8 cellular contexts compared by ENCODE assay signal in the genomic region with DNA sequence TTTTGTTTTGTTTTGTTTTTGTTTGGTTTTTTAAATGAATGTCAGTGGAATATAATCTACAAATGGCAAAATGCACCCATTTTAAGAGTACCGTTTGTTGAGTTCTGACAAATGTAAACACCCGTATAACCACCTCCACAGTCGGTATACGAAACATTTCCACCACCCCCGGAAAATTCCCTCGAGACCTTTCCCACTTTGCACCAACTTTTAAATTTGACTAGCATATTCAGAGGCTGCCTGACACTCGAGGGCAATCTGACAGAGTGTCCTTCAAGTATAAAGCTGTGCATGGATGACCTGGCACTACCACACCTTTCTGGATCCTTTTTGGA. TPM values are rescaled to one million over a fixed set of nuclear protein-coding genes. Genes with fewer than 3 reads are reported as not detected.
A peak's percentile ranks its signal among the peaks of the same experiment; 100 is the strongest.
DNase-seq lines count a peak whose midpoint lies in the region; ATAC-seq, FAIRE-seq and TF ChIP-seq lines count a peak whose summit lies in the region.

No MANE protein-coding gene starts in this region.

- H3K9ac ChIP-seq in MM.1S (ENCODE audit: low read length): no peak overlapping the region

- H3K4me2 ChIP-seq in MM.1S (ENCODE audit: low read depth, low read length): peak overlapping the region; percentile 92

- peak overlapping the region; percentile 80; the same call in 1 of the 2 replicates for H2AFZ ChIP-seq in MM.1S (ENCODE audit: low read length)

- H3K36me3 Mint-ChIP-seq in CD4-positive, CD25-positive, alpha-beta regulatory T cell: peaks cover 8% of the 10 kb centered on the region
- no peaks in the 10 kb centered on the region for H3K36me3 Mint-ChIP-seq in neural crest cell (ENCODE audit: low read depth)

- H3K27ac ChIP-seq in CD4-positive, CD25-positive, alpha-beta regulatory T cell (ENCODE audit: insufficient read depth, low read length, poor library complexity, severe bottlenecking): peak overlapping the region; percentile 81
- H3K27ac ChIP-seq in MM.1S (ENCODE audit: low read length) (no peak overlapping the region), coronary artery (peak overlapping the region in 1 of 2 donors; percentile 20)

- FAIRE-seq in urothelium cell line (lab: Jason Lieb, UNC): no peak

- peaks cover 41% of the 10 kb centered on the region for H3K4me1 ChIP-seq in CD4-positive, CD25-positive, alpha-beta regulatory T cell (ENCODE audit: control insufficient read depth, insufficient read depth, low read length, poor library complexity, severe bottlenecking)
- H3K4me1 ChIP-seq in MM.1S (ENCODE audit: low read length): peaks cover 27% of the 10 kb centered on the region

- no peaks in the 10 kb centered on the region for H3K27me3 Mint-ChIP-seq in CD4-positive, CD25-positive, alpha-beta regulatory T cell
- peaks cover 32% of the 10 kb centered on the region for H3K27me3 Mint-ChIP-seq in neural crest cell (ENCODE audit: low read depth)

- no peaks in the 10 kb centered on the region for H3K9me2 ChIP-seq in MM.1S (replicated peaks; ENCODE audit: insufficient read depth, low read length)

- H3F3A ChIP-seq in MM.1S (ENCODE audit: insufficient read depth, low read length): peaks cover 22% of the 10 kb centered on the region

- H3K36me3 ChIP-seq in CD4-positive, CD25-positive, alpha-beta regulatory T cell (ENCODE audit: control insufficient read depth, insufficient read depth, low read length): no peaks in the 10 kb centered on the region
- no peaks in the 10 kb centered on the region for H3K36me3 ChIP-seq in MM.1S (replicated peaks; ENCODE audit: insufficient read depth, low read length)

- TF ChIP-seq CTCF in MM.1S (IDR thresholded peaks at IDR 0.05; ENCODE audit: low read length): no peak; the same call in 1 of the 2 replicates
- no peak for TF ChIP-seq CTCF in coronary artery (IDR thresholded peaks at IDR 0.05)
- TF ChIP-seq CTCF in neural crest cell (conservative IDR thresholded peaks at IDR 0.05): peak; percentile 9

- peaks cover 0 to 3% (median 0%) of the 10 kb centered on the region in 7 donors for H3K9me3 Mint-ChIP-seq in CD4-positive, CD25-positive, alpha-beta regulatory T cell
- no peaks in the 10 kb centered on the region for H3K9me3 Mint-ChIP-seq in neural crest cell

- peaks cover 11% of the 10 kb centered on the region; the same call in 1 of the 2 replicates for H3K79me2 ChIP-seq in MM.1S (ENCODE audit: low read length)

- H3K4me1 Mint-ChIP-seq in CD4-positive, CD25-positive, alpha-beta regulatory T cell: peaks cover 14 to 37% (median 27%) of the 10 kb centered on the region in 4 donors
- peaks cover 28% of the 10 kb centered on the region for H3K4me1 Mint-ChIP-seq in neural crest cell

- no peaks in the 10 kb centered on the region for H3K9me3 ChIP-seq in CD4-positive, CD25-positive, alpha-beta regulatory T cell (ENCODE audit: control insufficient read depth in 2 of 2, low read length in 2 of 2)
- H3K9me3 ChIP-seq in MM.1S (replicated peaks; ENCODE audit: insufficient read depth, low read length): no peaks in the 10 kb centered on the region

- peak overlapping the region; percentile 81 for H3K4me3 ChIP-seq in CD4-positive, CD25-positive, alpha-beta regulatory T cell (ENCODE audit: low read depth, low read length)
- H3K4me3 ChIP-seq in MM.1S (ENCODE audit: low read length): peak overlapping the region; percentile 87; the same call in 1 of the 2 replicates
- peak overlapping the region; percentile 77 for H3K4me3 ChIP-seq in coronary artery

- peak overlapping the region in 2 of 3 donors; percentile 88 to 99 for H3K27ac Mint-ChIP-seq in CD4-positive, CD25-positive, alpha-beta regulatory T cell
- H3K27ac Mint-ChIP-seq in neural crest cell (ENCODE audit: unreplicated experiment): no peak overlapping the region

- ATAC-seq in CD4-positive, CD25-positive, alpha-beta regulatory T cell (ENCODE audit: low read depth in 2 of 2): no peak
- no peak for ATAC-seq in GM21381 (IDR thresholded peaks at IDR 0.05; ENCODE audit: unreplicated experiment)

- no peaks in the 10 kb centered on the region for H4K20me1 ChIP-seq in MM.1S (ENCODE audit: insufficient read depth, low read length)

- H3K27me3 ChIP-seq in CD4-positive, CD25-positive, alpha-beta regulatory T cell (ENCODE audit: control insufficient read depth, insufficient read depth, low read length): no peaks in the 10 kb centered on the region
- no peaks in the 10 kb centered on the region for H3K27me3 ChIP-seq in MM.1S (replicated peaks; ENCODE audit: insufficient read depth, low read length)

- H3K4me3 Mint-ChIP-seq in CD4-positive, CD25-positive, alpha-beta regulatory T cell: peak overlapping the region; percentile 89 to 98 (median 91)
- peak overlapping the region; percentile 77 for H3K4me3 Mint-ChIP-seq in neural crest cell

- DNase-seq in CD4-positive, CD25-positive, alpha-beta regulatory T cell: no peak
- DNase-seq in MM.1S: no peak
- DNase-seq in coronary artery (ENCODE audit: low spot score): no peak
- DNase-seq in neural crest cell (ENCODE audit: low read depth, low spot score): no peak
- no peak for DNase-seq in NCI-H1417 treated with DMSO at 0.1 percent for 48 hours (lab: John Stamatoyannopoulos, UW)
- no peak for DNase-seq in glomerular visceral epithelial cell (ENCODE audit: extremely low spot score)
- no peak for DNase-seq in urothelium cell line (ENCODE audit: low spot score)

RNA-seq across cellular contexts. Expression of a gene that starts 0.6 kb away (rescaled TPM):
- total RNA-seq in CD4-positive, CD25-positive, alpha-beta regulatory T cell: 101 TPM
- 100 to 1,000 TPM in 3 of 4 donors, 10 to 100 TPM in 1; 87.8 to 137 (median 105) TPM for polyA plus RNA-seq in CD4-positive, CD25-positive, alpha-beta regulatory T cell
- 4.2 and 4.3 TPM in 2 replicates for total RNA-seq in neural crest cell

Comparison
In these comparisons a context has a peak if more than half of its experiments do, and no peak if none do; other contexts are left out.
1. RNA of a gene that starts 0.6 kb away (total RNA-seq): 101 TPM in CD4-positive, CD25-positive, alpha-beta regulatory T cell (single experiment); 4.2 to 4.3 TPM in neural crest cell; every median in the first group is over 10 times any median in the second.
2. Peak in every context shown above with its lines, with median percentiles within 50 percentile points of each other: H3K4me3 ChIP-seq.